Comparison of ENCODE assay signal across 21 cellular contexts in the genomic region with DNA sequence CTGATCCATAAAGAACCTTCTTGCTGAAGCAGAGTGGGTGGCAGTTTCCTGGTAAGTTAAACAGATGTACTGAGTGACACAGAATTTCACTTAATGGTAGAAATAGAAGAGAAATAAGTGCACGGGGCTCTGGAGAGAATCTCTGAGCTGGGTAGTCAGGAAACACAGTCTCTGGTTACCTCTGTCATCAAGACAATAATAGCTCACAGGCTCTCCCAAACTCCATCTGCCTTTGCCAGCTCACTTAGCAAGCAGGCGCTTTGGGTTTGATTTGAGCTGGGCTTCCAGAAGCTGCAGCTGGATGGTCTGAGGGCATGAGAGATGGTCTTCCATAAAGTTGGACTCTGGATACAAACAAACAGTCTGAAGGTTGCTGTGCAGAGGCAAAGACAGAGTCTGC. TPM values are rescaled to one million over a fixed set of nuclear protein-coding genes. Genes with fewer than 3 reads are reported as not detected.
"Had no signal": no experiment of that assay in that cellular context is flagged by ENCODE, and none has a peak within 500 bp of the region (broad histone marks: within the 10 kb centered on the region; RNA-seq: fewer than 3 reads in every experiment).

No MANE protein-coding gene starts in this region.

- H3K4me3 ChIP-seq: coronary artery, dorsolateral prefrontal cortex, ovary, skin epidermis, stomach, thoracic aorta, transverse colon had no signal

- H3K36me3 ChIP-seq: ovary, stomach, thoracic aorta, transverse colon had no signal

- H3K9me3 ChIP-seq: ovary, stomach, thoracic aorta, transverse colon had no signal

- H3K4me1 ChIP-seq: stomach had no signal

- ATAC-seq: naive thymus-derived CD8-positive, alpha-beta T cell; sciatic nerve; stimulated activated naive B cell treated with anti-CD40 and anti-IgM and Interleukin-4, amounts not matched to agents 10 μg/mL and 1 μg/mL and 100 μg/mL, for 72 hours had no signal

- DNase-seq: central memory CD4-positive, alpha-beta T cell; dorsolateral prefrontal cortex; effector CD8-positive, alpha-beta T cell; foreskin melanocyte; kidney; left cardiac atrium; mesendoderm; naive thymus-derived CD8-positive, alpha-beta T cell; ovary; retina; stimulated activated CD4-positive, alpha-beta T cell treated with anti-CD3 and anti-CD28 coated beads, Interleukin-2, amount 100 ng/mL, for 24 hours; stimulated activated CD4-positive, alpha-beta T cell treated with anti-CD3 and anti-CD28 coated beads, Interleukin-4, amount 100 ng/mL, for 4 hours; stimulated activated naive B cell treated with anti-CD40 and anti-IgM and Interleukin-4, amounts not matched to agents 10 μg/mL and 1 μg/mL and 100 μg/mL, for 72 hours; stomach; substantia nigra; transverse colon had no signal

- H3K27ac ChIP-seq: coronary artery, dorsolateral prefrontal cortex, ovary, skin epidermis, stomach, thoracic aorta, transverse colon had no signal

- H3K27me3 ChIP-seq: dorsolateral prefrontal cortex, ovary, stomach, transverse colon had no signal

RNA-seq across cellular contexts. Expression of a gene that starts 39.6 kb away (rescaled TPM):
- total RNA-seq: lung microvascular endothelial cell; naive thymus-derived CD8-positive, alpha-beta T cell; transverse colon had no signal
- polyA plus RNA-seq: naive thymus-derived CD8-positive, alpha-beta T cell had no signal

RNA-seq across cellular contexts. Expression of a gene that starts 41.9 kb away (rescaled TPM):
- polyA plus RNA-seq: naive thymus-derived CD8-positive, alpha-beta T cell had no signal
